ENCODE assay signal across 24 cellular contexts in the genomic region with DNA sequence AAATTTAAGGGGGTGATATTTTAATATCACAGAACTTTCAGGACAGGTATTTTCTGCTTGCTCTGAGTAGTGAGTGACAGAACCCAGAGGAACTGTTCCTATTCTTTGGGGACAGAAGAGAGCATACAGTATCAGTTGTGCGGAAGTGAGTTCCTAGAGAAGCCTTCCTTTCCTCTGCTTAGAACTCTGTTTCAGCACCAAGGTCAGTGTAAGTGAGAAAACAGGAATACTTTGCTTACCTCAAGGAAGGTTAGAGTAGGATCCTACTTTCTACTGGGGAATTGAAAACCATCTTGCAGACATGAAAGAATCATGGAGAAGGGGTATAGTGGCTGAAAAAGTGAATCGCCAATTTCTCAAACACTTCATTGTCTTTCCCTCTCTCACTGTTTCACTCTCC.
"Had no signal": no experiment of that assay in that cellular context is flagged by ENCODE, and none has a peak within 500 bp of the region (broad histone marks: within the 10 kb centered on the region; RNA-seq: fewer than 3 reads in every experiment).

No MANE protein-coding gene starts in this region.

- H3K36me3 ChIP-seq: SJCRH30 had no signal

- DNase-seq: KBM-7, MV-4-11, NCI-H1048, NCI-H1105, NCI-H1417, NCI-H1436 treated with DMSO at 0.1 percent for 48 hours, NCI-H1694 treated with DMSO at 0.1 percent for 48 hours, NCI-H2029, NCI-H2081 treated with DMSO at 0.1 percent for 48 hours, NCI-H2171, NCI-H226, NCI-H446, NCI-H510A, NCI-H524 treated with DMSO at 0.1 percent for 48 hours, NCI-H69, NCI-H774, SHP77 treated with DMSO at 0.1 percent for 48 hours had no signal

- H3K4me3 Mint-ChIP-seq: IgD-negative memory B cell had no signal

- H3K4me1 ChIP-seq: SJCRH30 had no signal

- ATAC-seq: Panc1, Right ventricle myocardium inferior, SK-N-SH treated with all-trans-retinoic acid at 6 μM for 48 hours had no signal

- H3K4me3 ChIP-seq: SJCRH30 had no signal

- H3K9me3 ChIP-seq: SJCRH30 had no signal

- H3K27ac Mint-ChIP-seq: IgD-negative memory B cell had no signal

- H3K4me1 Mint-ChIP-seq: IgD-negative memory B cell had no signal

- H3K27me3 ChIP-seq: SJCRH30 had no signal

- H3K27me3 Mint-ChIP-seq: IgD-negative memory B cell had no signal

- H3K27ac ChIP-seq: HL-60, RWPE1, SJCRH30 had no signal
